In genomic region chr6:73207221-73207837, GRCh38 we compare ENCODE assay signal across 26 cellular contexts. TPM values are rescaled to one million over a fixed set of nuclear protein-coding genes. Genes with fewer than 3 reads are reported as not detected.
DNase-seq lines count a peak whose midpoint lies in the region; ATAC-seq, FAIRE-seq and TF ChIP-seq lines count a peak whose summit lies in the region.
"Had no signal": no experiment of that assay in that cellular context is flagged by ENCODE, and none has a peak within 500 bp of the region (broad histone marks: within the 10 kb centered on the region; RNA-seq: fewer than 3 reads in every experiment).

No MANE protein-coding gene starts in this region.

- H3K9ac ChIP-seq in HepG2 (ENCODE audit: insufficient read depth, low read depth, low read length) = no peak overlapping the region
- H3K9ac ChIP-seq: BLaER1 treated with 17β-estradiol and CSF1 and Interleukin-3, amounts not matched to agents 10 nM and 100 nM; GM23248 had no signal

- no peak for TF ChIP-seq RAD21 in HepG2 (CRISPR knock-in tag; IDR thresholded peaks at IDR 0.05)

- DNase-seq in HepG2 (ENCODE audit: low spot score) (no peak), right lobe of liver (no peak), epithelial cell of prostate (ENCODE audit: low read depth, low spot score) (no peak), myocyte (ENCODE audit: low read depth) (peak; percentile 1), tibial artery (no peak), DMS53 (lab: John Stamatoyannopoulos, UW) (no peak)
- no peak for DNase-seq in activated CD4-positive, alpha-beta T cell treated with anti-CD3 and anti-CD28 coated beads for 48 hours
- DNase-seq: CD4-positive, alpha-beta T cell; GM23248; H7; KG1; MM.1S; NCI-H1048; NCI-H1417; NCI-H1694; NCI-H2029 treated with DMSO at 0.1 percent for 48 hours; NCI-H446 treated with DMSO at 0.1 percent for 48 hours; NCI-H526; SHP77 treated with DMSO at 0.1 percent for 48 hours had no signal

- no peak overlapping the region for H3K4me3 ChIP-seq in HepG2 (replicated peaks in 1 of 3; ENCODE audit: insufficient read depth in 1 of 3, low read depth in 2 of 3, low read length in 3 of 3)
- no peak overlapping the region for H3K4me3 ChIP-seq in right lobe of liver
- no peak overlapping the region for H3K4me3 ChIP-seq in tibial artery
- H3K4me3 ChIP-seq: BLaER1 treated with 17β-estradiol and CSF1 and Interleukin-3, amounts not matched to agents 10 nM and 100 nM; GM23248 had no signal

- TF ChIP-seq POLR2A in HepG2 (IDR thresholded peaks at IDR 0.05; ENCODE audit: insufficient read depth in 1 of 2, low read depth in 2 of 2, low read length in 2 of 2) = no peak
- TF ChIP-seq POLR2A in right lobe of liver (IDR thresholded peaks at IDR 0.05) = no peak

- no peaks in the 10 kb centered on the region for H4K20me1 ChIP-seq in HepG2 (ENCODE audit: insufficient read depth, low read length)
- H4K20me1 ChIP-seq: BLaER1 treated with 17β-estradiol and CSF1 and Interleukin-3, amounts not matched to agents 10 nM and 100 nM had no signal

- TF ChIP-seq EP300 in HepG2 (IDR thresholded peaks at IDR 0.05; ENCODE audit: low read depth in 2 of 2, low read length in 2 of 2) (no peak), HepG2 (CRISPR knock-in tag; IDR thresholded peaks at IDR 0.05; ENCODE audit: borderline replicate concordance) (no peak)

- in situ Hi-C loops in HepG2 (cut with HindIII; ENCODE audit: extremely low pct_ligation_motif_present, low pct_unique_long_range_greater_than_20kb) = no loop called here

- POLR2A ChIA-PET in HepG2 (lab: Yijun Ruan, JAX) = no interaction called here

- H3K9me3 ChIP-seq in HepG2 (ENCODE audit: low read length) (no peaks in the 10 kb centered on the region), right lobe of liver (no peaks in the 10 kb centered on the region), tibial artery (no peaks in the 10 kb centered on the region)

- H3K27ac ChIP-seq in HepG2 (ENCODE audit: extremely low read length, insufficient read depth, low read length) (no peak overlapping the region), right lobe of liver (no peak overlapping the region), epithelial cell of prostate (peak overlapping the region; percentile 1), tibial artery (no peak overlapping the region)
- H3K27ac ChIP-seq: BLaER1 treated with 17β-estradiol and CSF1 and Interleukin-3, amounts not matched to agents 10 nM and 100 nM; GM23248; RWPE1 had no signal

- ATAC-seq in HepG2 (no peak), right lobe of liver (no peak)
- ATAC-seq: Panc1 had no signal

- CTCF ChIA-PET in HepG2 (lab: Yijun Ruan, JAX; ENCODE audit: low intra/inter-chr PET ratio, low total read pairs) = no interaction called here

- H3K36me3 ChIP-seq in HepG2 (replicated peaks in 1 of 2; ENCODE audit: control insufficient read depth in 1 of 2, insufficient read depth in 2 of 2, low read length in 2 of 2) = no peaks in the 10 kb centered on the region
- no peaks in the 10 kb centered on the region for H3K36me3 ChIP-seq in right lobe of liver
- no peaks in the 10 kb centered on the region for H3K36me3 ChIP-seq in tibial artery
- H3K36me3 ChIP-seq: BLaER1 treated with 17β-estradiol and CSF1 and Interleukin-3, amounts not matched to agents 10 nM and 100 nM had no signal

- H3K4me1 ChIP-seq in HepG2 (ENCODE audit: insufficient read depth, low read length) = no peaks in the 10 kb centered on the region
- no peaks in the 10 kb centered on the region for H3K4me1 ChIP-seq in right lobe of liver
- no peaks in the 10 kb centered on the region for H3K4me1 ChIP-seq in tibial artery
- H3K4me1 ChIP-seq: BLaER1 treated with 17β-estradiol and CSF1 and Interleukin-3, amounts not matched to agents 10 nM and 100 nM had no signal

- TF ChIP-seq CTCF in HepG2 (CRISPR knock-in tag; IDR thresholded peaks at IDR 0.05) (no peak), right lobe of liver (IDR thresholded peaks at IDR 0.05) (no peak), tibial artery (IDR thresholded peaks at IDR 0.05) (no peak)

- H3K79me2 ChIP-seq in HepG2 (ENCODE audit: insufficient read depth, low read length) = no peaks in the 10 kb centered on the region

- intact Hi-C loops in HepG2 (cut with micrococcal nuclease; ENCODE audit: unreplicated experiment) = no loop called here
- intact Hi-C loops in right lobe of liver (cut with DNase I) = no loop called here
- intact Hi-C loops in tibial artery (cut with DNase I; ENCODE audit: low total_unique reads) = no loop called here

- no peak for FAIRE-seq in HepG2 (lab: Jason Lieb, UNC)
- FAIRE-seq: D721Med, HTR-8/SVneo had no signal

- 4% methylated on average over 3 of the region's 3 CpGs for WGBS in HepG2 (ENCODE audit: low lambda C conversion rate)
- 58% methylated on average over 3 of the region's 3 CpGs for WGBS in right lobe of liver (ENCODE audit: insufficient coverage, low coverage, low lambda C conversion rate, missing lambda C conversion rate)

- H3K4me2 ChIP-seq in HepG2 (ENCODE audit: low read depth, low read length) = no peak overlapping the region
- H3K4me2 ChIP-seq: BLaER1 treated with 17β-estradiol and CSF1 and Interleukin-3, amounts not matched to agents 10 nM and 100 nM had no signal

- no TSS peak for BruUV-seq in HepG2 (replicated peaks; lab: Mats Ljungman, UMichigan)

- H3K27me3 ChIP-seq in HepG2 (ENCODE audit: control insufficient read depth in 1 of 2, insufficient read depth in 2 of 2, low read length in 2 of 2) (no peaks in the 10 kb centered on the region), right lobe of liver (no peaks in the 10 kb centered on the region), tibial artery (no peaks in the 10 kb centered on the region)
- H3K27me3 ChIP-seq: BLaER1 treated with 17β-estradiol and CSF1 and Interleukin-3, amounts not matched to agents 10 nM and 100 nM had no signal

- no peak overlapping the region for H2AFZ ChIP-seq in HepG2 (ENCODE audit: low read length)
- H2AFZ ChIP-seq: GM23248 had no signal

TF ChIP-seq in HepG2, 621 proteins besides CTCF, POLR2A, EP300 and RAD21 (continues in another document):
- TF ChIP-seq ATF7 (IDR thresholded peaks at IDR 0.05) (peak; percentile 74), ATF7 (CRISPR knock-in tag; IDR thresholded peaks at IDR 0.05) (no peak)

RNA-seq across cellular contexts. Expression of gene KHDC1L, which starts 18.0 kb away (rescaled TPM):
- not detected in 2 replicates for total RNA-seq in HepG2 (2016; rRNA removed; fragmentation: Illumina TruSeq; extraction: Trizol)
- total RNA-seq in HepG2 (2016; cell fraction: cytosol; rRNA removed; fragmentation: Illumina TruSeq; extraction: Trizol; ENCODE audit: low read depth) = not detected in 2 replicates
- not detected in 2 replicates for total RNA-seq in HepG2 (2016; cell fraction: insoluble cytoplasmic fraction; rRNA removed; fragmentation: Illumina TruSeq; extraction: Trizol)
- not detected in 2 replicates for total RNA-seq in HepG2 (2016; cell fraction: membrane; rRNA removed; fragmentation: Illumina TruSeq; extraction: Trizol)
- not detected in 2 replicates for total RNA-seq in HepG2 (2016; cell fraction: nucleus; rRNA removed; fragmentation: Illumina TruSeq; extraction: Trizol)
- not detected in 2 replicates for polyA plus RNA-seq in HepG2 (2011; rRNA removed)
- not detected in 2 replicates for polyA plus RNA-seq in HepG2 (2011; cell fraction: cytosol; rRNA removed)
- polyA plus RNA-seq in HepG2 (2011; cell fraction: nucleus; rRNA removed) = not detected in 2 replicates
- polyA plus RNA-seq in HepG2 (2012) = not detected in 2 replicates
- not detected in 2 replicates for polyA plus RNA-seq in HepG2 (2016; cell fraction: cytosol; fragmentation: Illumina TruSeq; extraction: Trizol; ENCODE audit: low read depth)
- not detected in 2 replicates for polyA plus RNA-seq in HepG2 (2016; cell fraction: insoluble cytoplasmic fraction; fragmentation: Illumina TruSeq; extraction: Trizol; ENCODE audit: low read depth)
- not detected in 2 replicates for polyA plus RNA-seq in HepG2 (2016; cell fraction: membrane; fragmentation: Illumina TruSeq; extraction: Trizol; ENCODE audit: low read depth)
- not detected in 2 replicates for polyA plus RNA-seq in HepG2 (2016; cell fraction: nucleus; fragmentation: Illumina TruSeq; extraction: Trizol; ENCODE audit: insufficient read depth, low read depth)
- 1.2 TPM in 1 of 2 replicates, not detected in the other for polyA minus RNA-seq in HepG2 (2011; rRNA and poly(A)+ RNA removed; ENCODE audit: low replicate concordance)
- polyA minus RNA-seq in HepG2 (2011; cell fraction: cytosol; rRNA and poly(A)+ RNA removed) = not detected in 2 replicates
- polyA minus RNA-seq in HepG2 (2011; cell fraction: nucleus; rRNA and poly(A)+ RNA removed) = not detected in 2 replicates
- not detected for total RNA-seq in right lobe of liver
- not detected in 2 replicates for total RNA-seq in myocyte
- polyA plus RNA-seq in myocyte (2012) = 0.26 TPM
- total RNA-seq: A172; CD4-positive, alpha-beta T cell; Daoy; GM23248 had no signal
- polyA plus RNA-seq: GM23248 had no signal

RNA-seq across cellular contexts. Expression of gene KHDC1, which starts 55.7 kb away (rescaled TPM):
- total RNA-seq in HepG2 (2016; rRNA removed; fragmentation: Illumina TruSeq; extraction: Trizol) (not detected in 2 replicates), right lobe of liver (under 1 TPM in 1 of 6 experiments, not detected in 5; 0.55 TPM), myocyte (1.5 and 2.8 TPM in 2 replicates)
- total RNA-seq in HepG2 (2016; cell fraction: cytosol; rRNA removed; fragmentation: Illumina TruSeq; extraction: Trizol; ENCODE audit: low read depth) = not detected in 2 replicates
- total RNA-seq in HepG2 (2016; cell fraction: insoluble cytoplasmic fraction; rRNA removed; fragmentation: Illumina TruSeq; extraction: Trizol) = not detected in 2 replicates
- total RNA-seq in HepG2 (2016; cell fraction: membrane; rRNA removed; fragmentation: Illumina TruSeq; extraction: Trizol) = not detected in 2 replicates
- not detected in 2 replicates for total RNA-seq in HepG2 (2016; cell fraction: nucleus; rRNA removed; fragmentation: Illumina TruSeq; extraction: Trizol)
- polyA plus RNA-seq in HepG2 (2011; rRNA removed) = not detected in 2 replicates
- polyA plus RNA-seq in HepG2 (2011; cell fraction: cytosol; rRNA removed) = not detected in 2 replicates
- polyA plus RNA-seq in HepG2 (2011; cell fraction: nucleus; rRNA removed) = not detected in 2 replicates
- not detected in 2 replicates for polyA plus RNA-seq in HepG2 (2012)
- not detected in 2 replicates for polyA plus RNA-seq in HepG2 (2016; cell fraction: cytosol; fragmentation: Illumina TruSeq; extraction: Trizol; ENCODE audit: low read depth)
- not detected in 2 replicates for polyA plus RNA-seq in HepG2 (2016; cell fraction: insoluble cytoplasmic fraction; fragmentation: Illumina TruSeq; extraction: Trizol; ENCODE audit: low read depth)
- polyA plus RNA-seq in HepG2 (2016; cell fraction: membrane; fragmentation: Illumina TruSeq; extraction: Trizol; ENCODE audit: low read depth) = not detected in 2 replicates
- polyA plus RNA-seq in HepG2 (2016; cell fraction: nucleus; fragmentation: Illumina TruSeq; extraction: Trizol; ENCODE audit: insufficient read depth, low read depth) = not detected in 2 replicates
- polyA minus RNA-seq in HepG2 (2011; rRNA and poly(A)+ RNA removed; ENCODE audit: low replicate concordance) = 11.0 TPM in 1 of 2 replicates, not detected in the other
- not detected in 2 replicates for polyA minus RNA-seq in HepG2 (2011; cell fraction: cytosol; rRNA and poly(A)+ RNA removed)
- polyA minus RNA-seq in HepG2 (2011; cell fraction: nucleus; rRNA and poly(A)+ RNA removed) = not detected in 2 replicates
- polyA plus RNA-seq in myocyte (2012) = 4.8 TPM
